Comparison of ENCODE assay signal across 8 cellular contexts in genomic region chr16:68760671-68761275, GRCh38. TPM values are rescaled to one million over a fixed set of nuclear protein-coding genes. Genes with fewer than 3 reads are reported as not detected.
DNase-seq lines count a peak whose midpoint lies in the region; ATAC-seq and TF ChIP-seq lines count a peak whose summit lies in the region.

No MANE protein-coding gene starts in this region.

- H3K36me3 Mint-ChIP-seq in T-cell, result no peaks in the 10 kb centered on the region

- TF ChIP-seq POLR2A in GM15510 (IDR thresholded peaks at IDR 0.05; ENCODE audit: borderline replicate concordance, extremely low read depth, insufficient read length), result peak; percentile 34

- POLR2A ChIA-PET in T-cell (lab: Charles Lee), result no interaction called here

- peaks cover 0 to 34% (median 18%) of the 10 kb centered on the region in 3 donors for H3K4me1 Mint-ChIP-seq in T-cell

- no peak overlapping the region for H3K27ac Mint-ChIP-seq in T-cell

- DNase-seq in M059J (ENCODE audit: low read depth), result peak; percentile 84
- peak in 41 of 58 donors; percentile 9 to 83 (median 46) for DNase-seq in anterior cingulate cortex (lab: John Stamatoyannopoulos, UW)
- DNase-seq in nucleus accumbens (lab: John Stamatoyannopoulos, UW), result peak in 48 of 56 donors; percentile 11 to 79 (median 52)
- no peak for DNase-seq in activated gamma-delta T cell treated with Interleukin-2 at 50 U/mL for 16 hours
- DNase-seq in NCI-H748 treated with DMSO at 0.1 percent for 48 hours (lab: John Stamatoyannopoulos, UW), result no peak
- DNase-seq in T-cell, result no peak

- CTCF ChIA-PET in T-cell (lab: Charles Lee), result no interaction called here

- H3K4me3 Mint-ChIP-seq in T-cell, result no peak overlapping the region

- H3K27me3 Mint-ChIP-seq in T-cell, result peaks cover 0 to 3% of the 10 kb centered on the region in 2 donors

- ATAC-seq in GM21825 (IDR thresholded peaks at IDR 0.05; ENCODE audit: unreplicated experiment) (peak; percentile 53), T-cell (replicated peaks in 1 of 4) (no peak)

- no peaks in the 10 kb centered on the region for H3K9me3 Mint-ChIP-seq in T-cell

RNA-seq across cellular contexts. Expression of gene CDH1, which starts 23.7 kb away (rescaled TPM):
- total RNA-seq in M059J (2014; rRNA removed; shearing (Covaris generic)), result 0.05 TPM in 1 of 2 replicates, not detected in the other
- 1 to 10 TPM in 3 of 5 donors, under 1 TPM in 2; 0.38 to 6.8 (median 1.4) TPM for total RNA-seq in T-cell

Comparison
In these comparisons a context has a peak if more than half of its experiments do, and no peak if none do; other contexts are left out.
1. DNase-seq: peak in M059J (single experiment), anterior cingulate cortex (41 of 58) and nucleus accumbens (48 of 56); none in activated gamma-delta T cell treated with Interleukin-2 at 50 U/mL for 16 hours (single experiment), NCI-H748 treated with DMSO at 0.1 percent for 48 hours (single experiment) and T-cell (0 of 34).